ENCODE assay signal across 17 cellular contexts in the genomic region with DNA sequence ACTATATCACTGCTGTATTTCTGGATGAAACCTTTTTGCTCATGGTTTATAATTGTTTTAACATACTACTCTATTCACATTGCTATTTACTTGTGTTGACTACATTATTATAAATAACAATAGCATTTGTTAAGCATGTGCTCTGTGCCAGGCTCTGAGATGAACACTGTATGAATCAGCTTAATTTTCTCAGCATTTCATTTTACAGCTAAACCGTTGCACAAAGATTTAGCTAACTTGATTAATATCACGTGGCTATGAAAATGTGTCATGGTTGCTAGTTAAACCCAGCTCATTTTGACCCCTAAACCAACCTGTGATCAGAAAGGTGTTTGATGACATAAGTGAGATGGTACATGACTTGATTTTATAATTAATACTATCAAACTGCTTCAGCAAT.
A peak's percentile ranks its signal among the peaks of the same experiment; 100 is the strongest.
DNase-seq lines count a peak whose midpoint lies in the region; ATAC-seq and TF ChIP-seq lines count a peak whose summit lies in the region.
"Had no signal": no experiment of that assay in that cellular context is flagged by ENCODE, and none has a peak within 500 bp of the region (broad histone marks: within the 10 kb centered on the region; RNA-seq: fewer than 3 reads in every experiment).

No MANE protein-coding gene starts in this region.

- H3K79me2 ChIP-seq in smooth muscle cell (ENCODE audit: low read depth): no peaks in the 10 kb centered on the region

- H3K9me3 ChIP-seq in RWPE2 (ENCODE audit: severe bottlenecking): no peaks in the 10 kb centered on the region
- H3K9me3 ChIP-seq in smooth muscle cell (replicated peaks; ENCODE audit: low read depth): no peaks in the 10 kb centered on the region
- H3K9me3 ChIP-seq: Caco-2 had no signal

- H3K27ac ChIP-seq in RWPE2 (ENCODE audit: poor library complexity, severe bottlenecking) (peak overlapping the region; percentile 55), epithelial cell of prostate (peak overlapping the region; percentile 58), smooth muscle cell (ENCODE audit: low read depth) (no peak overlapping the region)
- H3K27ac ChIP-seq: SK-N-MC had no signal

- H2AFZ ChIP-seq in smooth muscle cell (ENCODE audit: low read depth): no peak overlapping the region

- H3K4me1 ChIP-seq in RWPE2 (ENCODE audit: insufficient read depth, poor library complexity, severe bottlenecking): peaks cover 32% of the 10 kb centered on the region
- no peaks in the 10 kb centered on the region for H3K4me1 ChIP-seq in smooth muscle cell (ENCODE audit: low read depth)

- H3K4me2 ChIP-seq in smooth muscle cell: no peak overlapping the region

- ATAC-seq in RWPE2 (ENCODE audit: low read depth): no peak
- ATAC-seq: activated T-helper 17 cell treated with anti-CD3 and anti-CD28 coated beads, Interleukin-2, amount 50 U/mL, for 72 hours; Panc1; stimulated activated naive CD8-positive, alpha-beta T cell treated with anti-CD3 and anti-CD28 coated beads, Interleukin-15, Interleukin-2, amounts not matched to agents 100 U/mL and 50 U/mL, for 24 hours had no signal

- H3K36me3 ChIP-seq in RWPE2 (ENCODE audit: low read depth) (no peaks in the 10 kb centered on the region; the same call in 1 of the 2 replicates), smooth muscle cell (ENCODE audit: low read depth) (no peaks in the 10 kb centered on the region)

- no peaks in the 10 kb centered on the region for H3K27me3 ChIP-seq in RWPE2 (ENCODE audit: insufficient read depth, poor library complexity, severe bottlenecking)
- no peaks in the 10 kb centered on the region for H3K27me3 ChIP-seq in smooth muscle cell (ENCODE audit: low read depth)

- DNase-seq in GM03348 (ENCODE audit: low spot score) (peak; percentile 19), RWPE2 (ENCODE audit: low spot score) (no peak), epithelial cell of prostate (ENCODE audit: low read depth, low spot score) (peak; percentile 53), retinal pigment epithelial cell (ENCODE audit: low read depth) (peak; percentile 60), DMS 273 (lab: John Stamatoyannopoulos, UW; ENCODE audit: unreplicated experiment) (no peak), smooth muscle cell (lab: John Stamatoyannopoulos, UW; ENCODE audit: unreplicated experiment) (no peak), NCI-H526 (lab: John Stamatoyannopoulos, UW) (no peak), ecto neural progenitor cell (ENCODE audit: low spot score) (no peak)
- DNase-seq: activated CD4-positive, CD25-positive, alpha-beta regulatory T cell treated with anti-CD3 and anti-CD28 coated beads, Interleukin-2, amount 50 U/mL, for 72 hours; activated naive CD8-positive, alpha-beta T cell treated with anti-CD3 and anti-CD28 coated beads, Interleukin-2, amount 10 ng/mL, durations not matched to agents 7 days and 5 days; effector memory CD4-positive, alpha-beta T cell; stimulated activated naive CD8-positive, alpha-beta T cell treated with anti-CD3 and anti-CD28 coated beads, Interleukin-15, Interleukin-2, amounts not matched to agents 100 U/mL and 50 U/mL, for 24 hours; T-helper 9 cell had no signal

- H3K4me3 ChIP-seq in RWPE2 (ENCODE audit: severe bottlenecking): no peak overlapping the region
- no peak overlapping the region for H3K4me3 ChIP-seq in retinal pigment epithelial cell (ENCODE audit: low read length)
- no peak overlapping the region for H3K4me3 ChIP-seq in smooth muscle cell
- H3K4me3 ChIP-seq: SK-N-MC had no signal

- no peaks in the 10 kb centered on the region for H3F3A ChIP-seq in smooth muscle cell (ENCODE audit: low read depth)

- H3K9ac ChIP-seq in smooth muscle cell (ENCODE audit: low read depth): no peak overlapping the region

- H4K20me1 ChIP-seq in smooth muscle cell (ENCODE audit: low read depth): no peaks in the 10 kb centered on the region

- no peak for TF ChIP-seq CTCF in RWPE2 (IDR thresholded peaks at IDR 0.05; ENCODE audit: poor library complexity, severe bottlenecking)
- TF ChIP-seq CTCF in retinal pigment epithelial cell (conservative IDR thresholded peaks at IDR 0.05; ENCODE audit: low read depth, low read length): no peak
- TF ChIP-seq CTCF in smooth muscle cell (IDR thresholded peaks at IDR 0.05; ENCODE audit: borderline replicate concordance, insufficient read depth, poor library complexity, severe bottlenecking): no peak

- WGBS in smooth muscle cell (ENCODE audit: low lambda C conversion rate): 69% methylated on average over 2 of the region's 2 CpGs

Comparison
In these comparisons a context has a peak if more than half of its experiments do, and no peak if none do; other contexts are left out.
1. DNase-seq: peak in GM03348 (single experiment), epithelial cell of prostate (single experiment) and retinal pigment epithelial cell (single experiment); none in RWPE2 (single experiment), DMS 273 (single experiment), smooth muscle cell (single experiment), NCI-H526 (0 of 2) and ecto neural progenitor cell (single experiment).